In the genomic region with DNA sequence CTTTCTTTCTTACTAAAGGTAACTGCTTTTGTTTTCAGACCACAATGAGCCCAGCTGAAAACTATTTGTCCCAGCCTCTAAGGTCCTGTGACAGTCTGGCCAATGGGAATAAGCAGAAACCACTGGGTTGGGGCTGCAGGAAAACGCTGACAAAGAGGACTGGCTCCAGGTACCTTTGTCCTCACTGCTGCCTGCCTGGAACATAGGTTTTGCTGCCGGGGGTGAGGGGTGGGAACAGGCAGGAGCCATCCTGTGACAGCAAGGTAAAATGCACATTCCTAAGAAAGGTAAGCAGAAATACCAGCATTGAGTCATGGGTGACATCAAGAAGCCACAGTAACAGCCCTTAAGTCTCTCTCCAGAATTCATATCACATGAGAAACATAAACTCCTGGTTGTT, we compare ENCODE assay signal across 11 cellular contexts. TPM values are rescaled to one million over a fixed set of nuclear protein-coding genes. Genes with fewer than 3 reads are reported as not detected.
DNase-seq lines count a peak whose midpoint lies in the region; ATAC-seq and TF ChIP-seq lines count a peak whose summit lies in the region.
"Had no signal": no experiment of that assay in that cellular context is flagged by ENCODE, and none has a peak within 500 bp of the region (broad histone marks: within the 10 kb centered on the region; RNA-seq: fewer than 3 reads in every experiment).

No MANE protein-coding gene starts in this region.

- H3K79me2 ChIP-seq in SK-N-SH (ENCODE audit: insufficient read depth), result peaks cover 30% of the 10 kb centered on the region

- peak overlapping the region; percentile 76 for H3K27ac Mint-ChIP-seq in activated T-helper 17 cell treated with anti-CD3 and anti-CD28 coated beads, Interleukin-2, amount 50 U/mL, for 72 hours
- no peak overlapping the region for H3K27ac Mint-ChIP-seq in activated CD8-positive, alpha-beta T cell treated with anti-CD3 and anti-CD28 coated beads, Interleukin-2, amount 10 ng/mL, durations not matched to agents 7 days and 5 days

- TF ChIP-seq CTCF in cardiac muscle cell (IDR thresholded peaks at IDR 0.05; ENCODE audit: low read depth, low read length), result no peak
- TF ChIP-seq CTCF in left lung (IDR thresholded peaks at IDR 0.05), result no peak
- no peak for TF ChIP-seq CTCF in SK-N-SH (IDR thresholded peaks at IDR 0.05)

- no peaks in the 10 kb centered on the region for H3K27me3 Mint-ChIP-seq in activated T-helper 17 cell treated with anti-CD3 and anti-CD28 coated beads, Interleukin-2, amount 50 U/mL, for 72 hours
- no peaks in the 10 kb centered on the region for H3K27me3 Mint-ChIP-seq in activated CD8-positive, alpha-beta T cell treated with anti-CD3 and anti-CD28 coated beads, Interleukin-2, amount 10 ng/mL, durations not matched to agents 7 days and 5 days (ENCODE audit: low read depth)

- no peak for ATAC-seq in activated T-helper 17 cell treated with anti-CD3 and anti-CD28 coated beads, Interleukin-2, amount 50 U/mL, for 72 hours (replicated peaks)
- ATAC-seq in left lung (peak; percentile 74), HG02623 (IDR thresholded peaks at IDR 0.05; ENCODE audit: unreplicated experiment) (no peak)
- ATAC-seq in activated CD8-positive, alpha-beta T cell treated with anti-CD3 and anti-CD28 coated beads, Interleukin-2, amount 10 ng/mL, durations not matched to agents 7 days and 5 days, result no peak

- no peaks in the 10 kb centered on the region for H3K9me3 ChIP-seq in cardiac muscle cell (ENCODE audit: low read depth)
- H3K9me3 ChIP-seq in left lung, result no peaks in the 10 kb centered on the region
- H3K9me3 ChIP-seq in SK-N-SH, result no peaks in the 10 kb centered on the region

- POLR2A ChIA-PET in activated CD8-positive, alpha-beta T cell treated with anti-CD3 and anti-CD28 coated beads, Interleukin-2, amount 10 ng/mL, durations not matched to agents 7 days and 5 days (lab: Charles Lee), result interaction anchor here (0.6 to 1.6 kb wide), 3 partner anchors 8 to 87 kb away, joined by 3 to 7 read pairs (median 3); no protein-coding TSS in a partner anchor
- POLR2A ChIA-PET in SK-N-SH (lab: Yijun Ruan, JAX), result interaction anchor here (1.5 kb wide), 1 partner anchor 21 kb away, joined by 4 read pairs; no protein-coding TSS in a partner anchor

- peaks cover 22% of the 10 kb centered on the region for H3K36me3 Mint-ChIP-seq in activated T-helper 17 cell treated with anti-CD3 and anti-CD28 coated beads, Interleukin-2, amount 50 U/mL, for 72 hours (ENCODE audit: low read depth)
- H3K36me3 Mint-ChIP-seq in activated CD8-positive, alpha-beta T cell treated with anti-CD3 and anti-CD28 coated beads, Interleukin-2, amount 10 ng/mL, durations not matched to agents 7 days and 5 days (ENCODE audit: low read depth), result peaks cover 16% of the 10 kb centered on the region

- H2AFZ ChIP-seq in SK-N-SH (ENCODE audit: low read depth), result no peak overlapping the region

- DNase-seq in cardiac muscle cell (ENCODE audit: low read depth in 1 of 2, low spot score in 1 of 2) (no peak), cardiac septum (ENCODE audit: low spot score) (no peak), left lung (no peak), SK-N-SH (no peak)
- DNase-seq in activated CD8-positive, alpha-beta T cell treated with anti-CD3 and anti-CD28 coated beads, Interleukin-2, amount 10 ng/mL, durations not matched to agents 7 days and 5 days, result no peak
- DNase-seq in stimulated activated CD4-positive, alpha-beta T cell treated with anti-CD3 and anti-CD28 coated beads, Interleukin-2, amount 100 ng/mL, for 24 hours, result no peak
- DNase-seq: activated CD4-positive, CD25-positive, alpha-beta regulatory T cell treated with anti-CD3 and anti-CD28 coated beads, Interleukin-2, amount 50 U/mL, for 72 hours; amniotic stem cell; stimulated activated CD4-positive, alpha-beta T cell treated with anti-CD3 and anti-CD28 coated beads, Interleukin-12 subunit alpha, Interleukin-12 subunit beta, amount 100 ng/mL, for 4 hours had no signal

- H3K4me1 Mint-ChIP-seq in activated T-helper 17 cell treated with anti-CD3 and anti-CD28 coated beads, Interleukin-2, amount 50 U/mL, for 72 hours, result peaks cover 35% of the 10 kb centered on the region
- peaks cover 52% of the 10 kb centered on the region for H3K4me1 Mint-ChIP-seq in activated CD8-positive, alpha-beta T cell treated with anti-CD3 and anti-CD28 coated beads, Interleukin-2, amount 10 ng/mL, durations not matched to agents 7 days and 5 days (ENCODE audit: low read depth)

- H3F3A ChIP-seq in SK-N-SH (replicated peaks; ENCODE audit: insufficient read depth), result no peaks in the 10 kb centered on the region

- H3K4me3 ChIP-seq in cardiac muscle cell (no peak overlapping the region), left lung (no peak overlapping the region), SK-N-SH (ENCODE audit: low read depth in 2 of 2, low read length in 1 of 2) (no peak overlapping the region)

- no peaks in the 10 kb centered on the region for H3K9me2 ChIP-seq in SK-N-SH

- WGBS in SK-N-SH (ENCODE audit: low lambda C conversion rate), result 67% methylated on average over 2 of the region's 2 CpGs

- TF ChIP-seq RAD21 in SK-N-SH (IDR thresholded peaks at IDR 0.05; ENCODE audit: low read length), result no peak

- H3K9ac ChIP-seq in SK-N-SH, result no peak overlapping the region

- H3K27ac ChIP-seq in cardiac muscle cell, result peak overlapping the region; percentile 3
- H3K27ac ChIP-seq in left lung, result no peak overlapping the region
- H3K27ac ChIP-seq in SK-N-SH (ENCODE audit: low read depth in 2 of 2, low read length in 1 of 2), result no peak overlapping the region

- CTCF ChIA-PET in activated CD8-positive, alpha-beta T cell treated with anti-CD3 and anti-CD28 coated beads, Interleukin-2, amount 10 ng/mL, durations not matched to agents 7 days and 5 days (lab: Charles Lee), result interaction anchor here (0.7 to 1.4 kb wide), 5 partner anchors 10 to 135 kb away, joined by 3 to 4 read pairs (median 3); no protein-coding TSS in a partner anchor
- CTCF ChIA-PET in SK-N-SH (lab: Yijun Ruan, JAX), result interaction anchor here (1.5 to 1.7 kb wide), 2 partner anchors 32 to 71 kb away, joined by 3 read pairs; no protein-coding TSS in a partner anchor

- no peak overlapping the region for H3K4me2 ChIP-seq in SK-N-SH

- H3K4me1 ChIP-seq in cardiac muscle cell (ENCODE audit: low read depth), result peaks cover 10% of the 10 kb centered on the region
- H3K4me1 ChIP-seq in left lung, result peaks cover 6 to 41% of the 10 kb centered on the region in 2 donors
- H3K4me1 ChIP-seq in SK-N-SH (ENCODE audit: control insufficient read depth in 1 of 2, insufficient read depth in 2 of 2, low read depth in 1 of 2, low read length in 1 of 2), result no peaks in the 10 kb centered on the region; a peak in 1 of 4 replicates

- H3K27me3 ChIP-seq in cardiac muscle cell (no peaks in the 10 kb centered on the region), left lung (no peaks in the 10 kb centered on the region), SK-N-SH (ENCODE audit: insufficient read depth) (no peaks in the 10 kb centered on the region)

- intact Hi-C loops in cardiac septum (cut with DNase I), result no loop called here
- intact Hi-C loops in left lung (cut with DNase I), result no loop called here

- no peaks in the 10 kb centered on the region for H4K20me1 ChIP-seq in SK-N-SH (ENCODE audit: insufficient read depth)

- H3K9me3 Mint-ChIP-seq in activated T-helper 17 cell treated with anti-CD3 and anti-CD28 coated beads, Interleukin-2, amount 50 U/mL, for 72 hours, result no peaks in the 10 kb centered on the region
- H3K9me3 Mint-ChIP-seq in activated CD8-positive, alpha-beta T cell treated with anti-CD3 and anti-CD28 coated beads, Interleukin-2, amount 10 ng/mL, durations not matched to agents 7 days and 5 days (ENCODE audit: insufficient read depth), result no peaks in the 10 kb centered on the region

- TF ChIP-seq EP300 in SK-N-SH (IDR thresholded peaks at IDR 0.05; ENCODE audit: borderline replicate concordance in 1 of 2, low read depth in 1 of 2, low read length in 1 of 2), result no peak

- no peaks in the 10 kb centered on the region for H3K36me3 ChIP-seq in cardiac muscle cell
- peaks cover 0 to 5% of the 10 kb centered on the region in 2 donors for H3K36me3 ChIP-seq in left lung
- H3K36me3 ChIP-seq in SK-N-SH (replicated peaks in 1 of 2; ENCODE audit: control insufficient read depth in 1 of 2, insufficient read depth in 2 of 2, low read length in 1 of 2), result no peaks in the 10 kb centered on the region

- H3K4me3 Mint-ChIP-seq in activated T-helper 17 cell treated with anti-CD3 and anti-CD28 coated beads, Interleukin-2, amount 50 U/mL, for 72 hours, result peak overlapping the region; percentile 13
- no peak overlapping the region for H3K4me3 Mint-ChIP-seq in activated CD8-positive, alpha-beta T cell treated with anti-CD3 and anti-CD28 coated beads, Interleukin-2, amount 10 ng/mL, durations not matched to agents 7 days and 5 days

TF ChIP-seq in SK-N-SH, 30 proteins besides CTCF, POLR2A, EP300 and RAD21 (continues in another document):
- TF ChIP-seq TAF1 (IDR thresholded peaks at IDR 0.05; ENCODE audit: borderline replicate concordance, low read depth, low read length), result no peak
- TF ChIP-seq GABPA (IDR thresholded peaks at IDR 0.05; ENCODE audit: low read depth), result no peak
- TF ChIP-seq, protein P1, sequence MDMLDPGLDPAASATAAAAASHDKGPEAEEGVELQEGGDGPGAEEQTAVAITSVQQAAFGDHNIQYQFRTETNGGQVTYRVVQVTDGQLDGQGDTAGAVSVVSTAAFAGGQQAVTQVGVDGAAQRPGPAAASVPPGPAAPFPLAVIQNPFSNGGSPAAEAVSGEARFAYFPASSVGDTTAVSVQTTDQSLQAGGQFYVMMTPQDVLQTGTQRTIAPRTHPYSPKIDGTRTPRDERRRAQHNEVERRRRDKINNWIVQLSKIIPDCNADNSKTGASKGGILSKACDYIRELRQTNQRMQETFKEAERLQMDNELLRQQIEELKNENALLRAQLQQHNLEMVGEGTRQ (IDR thresholded peaks at IDR 0.05; ENCODE audit: borderline replicate concordance, low read depth, low read length), result no peak

RNA-seq across cellular contexts. Expression of a gene that starts 21.6 kb away (rescaled TPM):
- 20.4 and 24.7 TPM in 2 replicates for total RNA-seq in cardiac muscle cell
- 25.4 and 29.8 TPM in 2 replicates for polyA plus RNA-seq in cardiac muscle cell
- 14.5 TPM for total RNA-seq in cardiac septum
- total RNA-seq in activated T-helper 17 cell treated with anti-CD3 and anti-CD28 coated beads, Interleukin-2, amount 50 U/mL, for 72 hours, result 10 to 100 TPM; 72.1 to 78.7 TPM
- total RNA-seq in left lung, result 10 to 100 TPM; 35.6 to 50.1 TPM
- total RNA-seq in activated CD8-positive, alpha-beta T cell treated with anti-CD3 and anti-CD28 coated beads, Interleukin-2, amount 10 ng/mL, durations not matched to agents 7 days and 5 days, result 10 to 100 TPM; 52.9 to 53.6 TPM
- polyA plus RNA-seq in SK-N-SH (2012; rRNA removed), result 11.2 and 13.0 TPM in 2 replicates
- polyA plus RNA-seq in SK-N-SH (2012; cell fraction: cytosol; rRNA removed), result 15.5 and 17.9 TPM in 2 replicates
- polyA plus RNA-seq in SK-N-SH (2012; cell fraction: nucleus; rRNA removed), result 15.9 and 26.6 TPM in 2 replicates
